ENCODE assay signal across 8 cellular contexts in the genomic region with DNA sequence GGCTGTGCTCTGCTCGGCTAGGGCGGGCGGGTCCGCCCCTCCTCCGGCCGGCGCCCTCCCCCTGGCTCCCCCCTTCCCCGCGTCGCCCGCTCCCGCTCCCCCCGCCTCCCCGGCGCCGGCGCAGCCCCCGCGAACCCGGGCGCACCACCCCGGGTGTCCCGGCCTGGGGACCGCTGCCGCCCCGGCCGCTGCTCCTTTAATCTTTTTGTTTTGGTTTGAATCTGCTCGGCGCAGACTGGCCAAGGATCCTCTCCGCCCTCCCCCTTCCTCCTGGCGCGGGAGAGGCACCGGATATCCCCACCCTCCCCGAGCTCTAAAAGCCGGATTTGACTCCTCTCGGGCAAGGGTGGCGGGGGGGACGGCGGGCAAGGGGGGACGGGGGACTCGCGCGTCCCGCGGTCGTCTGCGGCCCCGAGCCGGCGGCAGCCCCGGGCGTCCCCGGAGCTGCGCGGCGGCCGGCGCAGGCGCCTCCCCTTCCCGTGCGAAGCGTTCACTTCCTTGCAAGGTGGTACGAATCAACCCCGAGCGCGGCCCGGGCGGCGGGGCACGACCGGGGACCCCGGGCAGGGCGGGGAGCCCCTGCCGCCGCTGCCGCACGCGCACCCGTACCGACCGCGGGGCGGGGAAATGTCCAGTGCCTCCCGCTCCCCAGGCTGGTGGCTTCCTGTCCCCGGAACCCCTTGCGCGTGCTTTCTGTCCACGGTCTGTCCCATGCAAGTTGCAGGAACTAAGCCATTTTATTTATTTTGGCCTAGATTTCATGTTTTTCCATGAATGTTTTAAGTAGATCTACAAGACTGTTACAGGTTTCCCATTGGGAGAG. TPM values are rescaled to one million over a fixed set of nuclear protein-coding genes. Genes with fewer than 3 reads are reported as not detected.
DNase-seq lines count a peak whose midpoint lies in the region; ATAC-seq and TF ChIP-seq lines count a peak whose summit lies in the region.

A gene with protein sequence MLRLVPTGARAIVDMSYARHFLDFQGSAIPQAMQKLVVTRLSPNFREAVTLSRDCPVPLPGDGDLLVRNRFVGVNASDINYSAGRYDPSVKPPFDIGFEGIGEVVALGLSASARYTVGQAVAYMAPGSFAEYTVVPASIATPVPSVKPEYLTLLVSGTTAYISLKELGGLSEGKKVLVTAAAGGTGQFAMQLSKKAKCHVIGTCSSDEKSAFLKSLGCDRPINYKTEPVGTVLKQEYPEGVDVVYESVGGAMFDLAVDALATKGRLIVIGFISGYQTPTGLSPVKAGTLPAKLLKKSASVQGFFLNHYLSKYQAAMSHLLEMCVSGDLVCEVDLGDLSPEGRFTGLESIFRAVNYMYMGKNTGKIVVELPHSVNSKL (minus strand): TSS at position 11 of the 823 bp plus-strand sequence. CDS start 81 bp downstream, outside the sequence.

- H3K36me3 ChIP-seq in spleen: no peaks in the 10 kb centered on the region

- peaks cover 62 to 72% of the 10 kb centered on the region in 2 donors for H3K4me1 Mint-ChIP-seq in immature natural killer cell

- ATAC-seq in GM18909 (IDR thresholded peaks at IDR 0.05; ENCODE audit: poor library complexity, unreplicated experiment) (peak; percentile 58), HG03135 (IDR thresholded peaks at IDR 0.05; ENCODE audit: unreplicated experiment) (peak; percentile 43)

- POLR2A ChIA-PET in AG04449 (lab: Yijun Ruan, JAX): no interaction called here

- peaks cover 0 to 15% (median 0%) of the 10 kb centered on the region in 7 donors for H3K27me3 ChIP-seq in spleen (replicated peaks in 1 of 7)

- H3K27me3 Mint-ChIP-seq in immature natural killer cell (ENCODE audit: low read depth in 3 of 3): peaks cover 14 to 28% (median 23%) of the 10 kb centered on the region in 3 donors

- intact Hi-C loops in spleen (cut with DNase I; ENCODE audit: low total_unique reads): no loop called here

- WGBS in spleen, 5 donors: 0 to 2% (median 1%) methylated on average over 36 to 88 of the region's 88 CpGs

- H3K9me3 ChIP-seq in spleen: no peaks in the 10 kb centered on the region

- H3K27ac ChIP-seq in caudate nucleus (ENCODE audit: low read depth, low read length): peak within 1 kb of the TSS; percentile 90
- peak within 1 kb of the TSS; percentile 92 to 97 (median 96) for H3K27ac ChIP-seq in spleen

- no peak for DNase-seq in AG04449 (ENCODE audit: low read depth, low spot score)
- peak; percentile 76 for DNase-seq in NCI-H345 treated with DMSO at 0.1 percent for 48 hours (lab: John Stamatoyannopoulos, UW; ENCODE audit: unreplicated experiment)
- DNase-seq in activated CD4-positive, CD25-positive, alpha-beta regulatory T cell (lab: John Stamatoyannopoulos, UW): peak; percentile 50 to 55 (median 50)
- DNase-seq in caudate nucleus (lab: John Stamatoyannopoulos, UW): peak in 60 of 61 donors; percentile 29 to 94 (median 78)
- peak; percentile 84 to 85 (median 84) for DNase-seq in immature natural killer cell
- peak; percentile 96 for DNase-seq in spleen

- H3K36me3 Mint-ChIP-seq in immature natural killer cell: no peaks in the 10 kb centered on the region

- H3K4me3 Mint-ChIP-seq in immature natural killer cell: peak within 1 kb of the TSS; percentile 92 to 99 (median 98)

- CTCF ChIA-PET in AG04449 (lab: Yijun Ruan, JAX): interaction anchor here (1.0 kb wide), 1 partner anchor 557 kb away, joined by 3 read pairs; no protein-coding TSS in a partner anchor

- H3K4me1 ChIP-seq in spleen: peaks cover 29 to 78% (median 69%) of the 10 kb centered on the region in 6 donors

- no peaks in the 10 kb centered on the region for H3K9me3 Mint-ChIP-seq in immature natural killer cell

- H3K4me3 ChIP-seq in AG04449 (ENCODE audit: low read depth, low read length) (peak within 1 kb of the TSS; percentile 83), spleen (peak within 1 kb of the TSS; percentile 84 to 99 (median 92))

- TF ChIP-seq CTCF in AG04449 (IDR thresholded peaks at IDR 0.05; ENCODE audit: insufficient read depth, low read length, missing control alignments) (no peak), spleen (IDR thresholded peaks at IDR 0.05 in 8 of 11, conservative IDR thresholded peaks at IDR 0.05 in 3 of 11) (no peak)

- H3K27ac Mint-ChIP-seq in immature natural killer cell: peak within 1 kb of the TSS; percentile 93 to 99 (median 96)

- TF ChIP-seq POLR2A in spleen (IDR thresholded peaks at IDR 0.05): peak in 1 of 3 donors; percentile 36

RNA-seq across cellular contexts. Expression of the gene that starts here (rescaled TPM):
- polyA plus RNA-seq in immature natural killer cell (10 to 100 TPM; 18.4 to 32.9 (median 26.1) TPM), spleen (10 to 100 TPM; 11.1 to 16.8 (median 12.3) TPM)
- total RNA-seq in spleen: 10 to 100 TPM; 23.6 to 43.8 (median 36.7) TPM
